ENCODE assay signal across 8 cellular contexts in genomic region chr2:108690001-108690400, GRCh38. TPM values are rescaled to one million over a fixed set of nuclear protein-coding genes. Genes with fewer than 3 reads are reported as not detected.
DNase-seq lines count a peak whose midpoint lies in the region; ATAC-seq, FAIRE-seq and TF ChIP-seq lines count a peak whose summit lies in the region.
"Not testable (repeated sequence)": the region's sequence is repeated elsewhere in the genome, so short reads cannot be mapped to it uniquely, and the experiment has no call there.

No MANE protein-coding gene starts in this region.

- not testable (repeated sequence) for H3K4me1 Mint-ChIP-seq in stimulated activated memory B cell treated with anti-CD40 and anti-IgM and Interleukin-4, amounts not matched to agents 10 μg/mL and 1 μg/mL and 100 μg/mL, for 72 hours

- intact Hi-C loops in GM12878 (cut with micrococcal nuclease; ENCODE audit: unreplicated experiment), result not testable (repeated sequence)

- not testable (repeated sequence) for H3K4me3 Mint-ChIP-seq in stimulated activated memory B cell treated with anti-CD40 and anti-IgM and Interleukin-4, amounts not matched to agents 10 μg/mL and 1 μg/mL and 100 μg/mL, for 72 hours

- TF ChIP-seq RAD21 in GM12878 (IDR thresholded peaks at IDR 0.05; ENCODE audit: insufficient read depth, low read depth, low read length), result not testable (repeated sequence)

- not testable (repeated sequence) for H3K27me3 ChIP-seq in GM12878 (replicated peaks in 1 of 2; ENCODE audit: control insufficient read depth in 2 of 2, insufficient read depth in 2 of 2, low read length in 1 of 2)

- TF ChIP-seq POLR2A in GM18505 (IDR thresholded peaks at IDR 0.05; ENCODE audit: borderline replicate concordance, extremely low read depth, insufficient read depth, insufficient read length); GM12878 (IDR thresholded peaks at IDR 0.05; ENCODE audit: low read depth, low read length): not testable (repeated sequence)

- TF ChIP-seq CTCF in GM12878 (IDR thresholded peaks at IDR 0.05 in 2 of 3, conservative IDR thresholded peaks at IDR 0.05 in 1 of 3; ENCODE audit: control insufficient read depth in 2 of 3, extremely low read depth in 1 of 3, insufficient read depth in 1 of 3, low read depth in 3 of 3, low read length in 3 of 3), result not testable (repeated sequence)

- H3K79me2 ChIP-seq in GM12878 (ENCODE audit: control insufficient read depth, insufficient read depth, low read length), result not testable (repeated sequence)

- not testable (repeated sequence) for FAIRE-seq in GM12878 (lab: Jason Lieb, UNC)

- H3K36me3 ChIP-seq in GM12878 (ENCODE audit: control insufficient read depth in 2 of 2, insufficient read depth in 2 of 2, low read length in 1 of 2), result not testable (repeated sequence)

- peak; percentile 60 for ATAC-seq in GM18505 (IDR thresholded peaks at IDR 0.05; ENCODE audit: unreplicated experiment)
- ATAC-seq in GM19468 (IDR thresholded peaks at IDR 0.05; ENCODE audit: extremely low read depth, unreplicated experiment), result peak; percentile 52
- ATAC-seq in HG02759 (IDR thresholded peaks at IDR 0.05; ENCODE audit: unreplicated experiment), result peak; percentile 83
- peak; percentile 86 for ATAC-seq in HG03442 (IDR thresholded peaks at IDR 0.05; ENCODE audit: unreplicated experiment)
- ATAC-seq in GM12878, result peak; percentile 97
- peak; percentile 99 for ATAC-seq in left lobe of liver
- peak; percentile 66 for ATAC-seq in stimulated activated memory B cell treated with anti-CD40 and anti-IgM and Interleukin-4, amounts not matched to agents 10 μg/mL and 1 μg/mL and 100 μg/mL, for 72 hours

- not testable (repeated sequence) for H3K27ac Mint-ChIP-seq in stimulated activated memory B cell treated with anti-CD40 and anti-IgM and Interleukin-4, amounts not matched to agents 10 μg/mL and 1 μg/mL and 100 μg/mL, for 72 hours

- H3K9me3 ChIP-seq in GM12878 (replicated peaks; ENCODE audit: control insufficient read depth, insufficient read depth, low read length), result not testable (repeated sequence)

- H4K20me1 ChIP-seq in GM12878 (ENCODE audit: control insufficient read depth, insufficient read depth), result not testable (repeated sequence)

- SMC1A ChIA-PET in GM12878 (lab: Charles Lee; ENCODE audit: uncharacterized antibody, unreplicated experiment), result not testable (repeated sequence)

- not testable (repeated sequence) for H3K36me3 Mint-ChIP-seq in stimulated activated memory B cell treated with anti-CD40 and anti-IgM and Interleukin-4, amounts not matched to agents 10 μg/mL and 1 μg/mL and 100 μg/mL, for 72 hours

- H3K9me3 Mint-ChIP-seq in stimulated activated memory B cell treated with anti-CD40 and anti-IgM and Interleukin-4, amounts not matched to agents 10 μg/mL and 1 μg/mL and 100 μg/mL, for 72 hours, result not testable (repeated sequence)

- not testable (repeated sequence) for H3K9ac ChIP-seq in GM12878 (ENCODE audit: control insufficient read depth, insufficient read depth, low read length)

- POLR2A ChIA-PET in GM12878 (lab: Charles Lee), result not testable (repeated sequence)

- in situ Hi-C loops in GM12878 (cut with MboI), result not testable (repeated sequence)

- H3K4me1 ChIP-seq in GM12878 (ENCODE audit: control insufficient read depth, insufficient read depth, low read length), result not testable (repeated sequence)

- peak; percentile 16 for DNase-seq in RPMI7951 (ENCODE audit: low read depth)
- DNase-seq in GM12878 (ENCODE audit: low read depth, low spot score), result not testable (repeated sequence)
- peak; percentile 51 for DNase-seq in left lobe of liver (ENCODE audit: low spot score)

- not testable (repeated sequence) for H2AFZ ChIP-seq in GM12878 (ENCODE audit: control insufficient read depth, low read depth, low read length)

- H3K27me3 Mint-ChIP-seq in stimulated activated memory B cell treated with anti-CD40 and anti-IgM and Interleukin-4, amounts not matched to agents 10 μg/mL and 1 μg/mL and 100 μg/mL, for 72 hours, result not testable (repeated sequence)

- H3K4me3 ChIP-seq in GM12878, result not testable (repeated sequence)

- not testable (repeated sequence) for BruUV-seq in GM12878 (replicated peaks; lab: Mats Ljungman, UMichigan)

- CTCF ChIA-PET in GM12878 (lab: Yijun Ruan, JAX), result not testable (repeated sequence)

- not testable (repeated sequence) for H3K4me2 ChIP-seq in GM12878 (ENCODE audit: control insufficient read depth, insufficient read depth)

- TF ChIP-seq EP300 in GM12878 (IDR thresholded peaks at IDR 0.05; ENCODE audit: borderline replicate concordance in 1 of 2, control insufficient read depth in 1 of 2, low read depth in 2 of 2, low read length in 2 of 2), result not testable (repeated sequence)

- no CpG with 5 or more reads among the region's 1 CpG for WGBS in GM12878 (ENCODE audit: insufficient coverage, insufficient replicate concordance, low lambda C conversion rate, missing lambda C conversion rate)

- H3K27ac ChIP-seq in GM12878 (ENCODE audit: control insufficient read depth, insufficient read depth), result not testable (repeated sequence)

- RAD21 ChIA-PET in GM12878 (lab: Charles Lee; ENCODE audit: unreplicated experiment), result not testable (repeated sequence)

RNA-seq across cellular contexts. Expression of gene RANBP2, which starts 29.3 kb away (rescaled TPM):
- 51.6 and 56.0 TPM in 2 replicates for total RNA-seq in RPMI7951 (2014; rRNA removed; shearing (Covaris generic))
- 233 and 235 TPM in 2 replicates for total RNA-seq in GM12878 (2013; cell fraction: nucleolus; rRNA removed)
- total RNA-seq in GM12878 (2014; rRNA removed), result 49.6 and 59.7 TPM in 2 replicates
- total RNA-seq in GM12878 (2014; rRNA removed; fragmentation: Illumina TruSeq; extraction: Trizol), result 78.7 and 81.7 TPM in 2 replicates
- total RNA-seq in GM12878 (2021), result 59.9 and 60.7 TPM in 2 replicates
- polyA plus RNA-seq in GM12878 (2011; ENCODE audit: low read depth), result 11.8 TPM
- polyA plus RNA-seq in GM12878 (2011; rRNA removed), result 20.1 and 31.4 TPM in 2 replicates
- polyA plus RNA-seq in GM12878 (2011; cell fraction: cytosol; rRNA removed), result 7.0 and 8.2 TPM in 2 replicates
- 22.8 and 37.6 TPM in 2 replicates for polyA plus RNA-seq in GM12878 (2011; cell fraction: nucleus; rRNA removed)
- 16.6 and 19.3 TPM in 2 replicates for polyA plus RNA-seq in GM12878 (2012)
- 44.7 and 54.1 TPM in 2 replicates for polyA plus RNA-seq in GM12878 (2014; fragmentation: Illumina TruSeq; extraction: Trizol)
- 1 to 10 TPM; 9.0 to 9.2 TPM for polyA plus RNA-seq in GM12878 (2014; fragmentation: Nextera tagmentation; extraction: Ambion mirVana)
- polyA plus RNA-seq in GM12878 (2014; rRNA removed), result 21.0 and 23.2 TPM in 2 replicates
- 10 to 100 TPM; 26.9 to 29.8 TPM for polyA plus RNA-seq in GM12878 (2016; fragmentation: Nextera tagmentation; extraction: Ambion mirVana)
- polyA minus RNA-seq in GM12878 (2011; rRNA and poly(A)+ RNA removed), result 26.8 and 43.7 TPM in 2 replicates
- 18.0 and 21.0 TPM in 2 replicates for polyA minus RNA-seq in GM12878 (2011; cell fraction: cytosol; rRNA and poly(A)+ RNA removed)
- 24.2 and 39.1 TPM in 2 replicates for polyA minus RNA-seq in GM12878 (2011; cell fraction: nucleus; rRNA and poly(A)+ RNA removed)
- total RNA-seq in left lobe of liver, result 37.7 TPM
